1 cellular context compared by ENCODE assay signal in genomic region chr3:24137958-24138875, GRCh38.
TF ChIP-seq lines count a peak whose summit lies in the region.

No MANE protein-coding gene starts in this region.

TF ChIP-seq in SK-N-SH treated with all-trans-retinoic acid at 6 μM for 48 hours, 23 proteins besides CTCF, POLR2A, EP300 and RAD21 (continued from another document):
- TF ChIP-seq TSHZ2 (CRISPR knock-in tag; IDR thresholded peaks at IDR 0.05): no peak
- TF ChIP-seq ESRRG (CRISPR knock-in tag; IDR thresholded peaks at IDR 0.05): no peak
- TF ChIP-seq ZC3H10 (CRISPR knock-in tag; IDR thresholded peaks at IDR 0.05): no peak
- no peak for TF ChIP-seq BACH2 (CRISPR knock-in tag; IDR thresholded peaks at IDR 0.05; ENCODE audit: borderline replicate concordance)
- no peak for TF ChIP-seq SNAI2 (CRISPR knock-in tag; IDR thresholded peaks at IDR 0.05)
- no peak for TF ChIP-seq RARB (CRISPR knock-in tag; IDR thresholded peaks at IDR 0.05)
- no peak for TF ChIP-seq OSR1 (CRISPR knock-in tag; IDR thresholded peaks at IDR 0.05)
- TF ChIP-seq GLIS3 (CRISPR knock-in tag; IDR thresholded peaks at IDR 0.05): no peak
- TF ChIP-seq CSRNP3 (CRISPR knock-in tag; IDR thresholded peaks at IDR 0.05): no peak
- TF ChIP-seq POU6F1 (CRISPR knock-in tag; IDR thresholded peaks at IDR 0.05; ENCODE audit: borderline replicate concordance, low read depth): no peak
- no peak for TF ChIP-seq CREB5 (CRISPR knock-in tag; IDR thresholded peaks at IDR 0.05; ENCODE audit: low read depth)
- no peak for TF ChIP-seq ISL1 (CRISPR knock-in tag; IDR thresholded peaks at IDR 0.05)
- no peak for TF ChIP-seq ZFP3 (CRISPR knock-in tag; IDR thresholded peaks at IDR 0.05)
- TF ChIP-seq ZFP30 (CRISPR knock-in tag; IDR thresholded peaks at IDR 0.05): no peak
- TF ChIP-seq ZNF565 (CRISPR knock-in tag; conservative IDR thresholded peaks at IDR 0.05; ENCODE audit: low read depth): no peak
- TF ChIP-seq PPARA (CRISPR knock-in tag; IDR thresholded peaks at IDR 0.05; ENCODE audit: borderline replicate concordance): no peak
- TF ChIP-seq TOX (CRISPR knock-in tag; IDR thresholded peaks at IDR 0.05; ENCODE audit: borderline replicate concordance): no peak
